In genomic region chr1:183553769-183554168, GRCh38 we compare ENCODE assay signal across 24 cellular contexts. TPM values are rescaled to one million over a fixed set of nuclear protein-coding genes. Genes with fewer than 3 reads are reported as not detected.
DNase-seq lines count a peak whose midpoint lies in the region; ATAC-seq and TF ChIP-seq lines count a peak whose summit lies in the region.
"Had no signal": no experiment of that assay in that cellular context is flagged by ENCODE, and none has a peak within 500 bp of the region (broad histone marks: within the 10 kb centered on the region; RNA-seq: fewer than 3 reads in every experiment).

No MANE protein-coding gene starts in this region.

- no peak for TF ChIP-seq EP300 in stomach (IDR thresholded peaks at IDR 0.05)

- no peak for DNase-seq in activated T-cell treated with anti-CD3 and anti-CD28 coated beads, Interleukin-2, amount 50 U/mL, for 24 hours
- DNase-seq in activated T-cell treated with anti-CD3 and anti-CD28 coated beads, Interleukin-2, amount 50 U/mL, for 72 hours = no peak
- DNase-seq in NCI-H226 (peak; percentile 34), endodermal cell (no peak), stomach (no peak)
- DNase-seq: activated CD4-positive, alpha-beta T cell treated with anti-CD3 and anti-CD28 coated beads, Interleukin-2, amount 50 U/mL, for 1 hour; activated CD8-positive, alpha-beta memory T cell treated with anti-CD3 and anti-CD28 coated beads, Interleukin-2, amount 50 U/mL, for 4 hours; amygdala; colonic mucosa; effector memory CD8-positive, alpha-beta T cell; hypothalamus; left ventricle myocardium superior; NCI-H1092 treated with DMSO at 0.1 percent for 48 hours; NCI-H1930; NCI-H526 treated with DMSO at 0.1 percent for 48 hours; RPMI8226; stimulated activated CD4-positive, alpha-beta T cell treated with anti-CD3 and anti-CD28 coated beads, Interleukin-15, amount 100 ng/mL, for 24 hours had no signal

- peak overlapping the region; percentile 2 for H3K27ac Mint-ChIP-seq in activated T-cell treated with anti-CD3 and anti-CD28 coated beads, Interleukin-2, amount 50 U/mL, for 24 hours
- no peak overlapping the region for H3K27ac Mint-ChIP-seq in activated T-cell treated with anti-CD3 and anti-CD28 coated beads, Interleukin-2, amount 50 U/mL, for 72 hours
- peak overlapping the region; percentile 79 for H3K27ac Mint-ChIP-seq in endodermal cell

- 54% methylated on average over 3 of the region's 3 CpGs; no CpG with 5 or more reads in 1 of the 2 experiments for WGBS in endodermal cell (ENCODE audit: insufficient coverage in 1 of 2, insufficient read length in 1 of 2), 2 experiments
- 77 to 90% (median 84%) methylated on average over 3 of the region's 3 CpGs for WGBS in stomach, 5 donors

- no peak overlapping the region for H3K9ac ChIP-seq in endodermal cell (ENCODE audit: extremely low read depth, low read length, poor library complexity, severe bottlenecking)

- no peak overlapping the region for H3K4me3 Mint-ChIP-seq in activated T-cell treated with anti-CD3 and anti-CD28 coated beads, Interleukin-2, amount 50 U/mL, for 24 hours
- no peak overlapping the region for H3K4me3 Mint-ChIP-seq in activated T-cell treated with anti-CD3 and anti-CD28 coated beads, Interleukin-2, amount 50 U/mL, for 72 hours
- H3K4me3 Mint-ChIP-seq in endodermal cell = peak overlapping the region; percentile 16
- H3K4me3 Mint-ChIP-seq: effector memory CD8-positive, alpha-beta T cell; neural crest cell had no signal

- no peak for TF ChIP-seq POLR2A in stomach (IDR thresholded peaks at IDR 0.05)

- H3K4me1 Mint-ChIP-seq in activated T-cell treated with anti-CD3 and anti-CD28 coated beads, Interleukin-2, amount 50 U/mL, for 24 hours (ENCODE audit: low read depth) = peaks cover 2% of the 10 kb centered on the region
- peaks cover 7% of the 10 kb centered on the region for H3K4me1 Mint-ChIP-seq in activated T-cell treated with anti-CD3 and anti-CD28 coated beads, Interleukin-2, amount 50 U/mL, for 72 hours (ENCODE audit: low read depth)
- peaks cover 41% of the 10 kb centered on the region for H3K4me1 Mint-ChIP-seq in endodermal cell
- H3K4me1 Mint-ChIP-seq: neural crest cell had no signal

- H3K27ac ChIP-seq in endodermal cell (ENCODE audit: low read depth, low read length) (no peak overlapping the region), neutrophil (peak overlapping the region; percentile 100), stomach (no peak overlapping the region)
- H3K27ac ChIP-seq: breast epithelium, colonic mucosa, esophagus muscularis mucosa, prostate gland had no signal

- peak overlapping the region; percentile 49 for H3K4me3 ChIP-seq in endodermal cell (ENCODE audit: low read length)
- H3K4me3 ChIP-seq in neutrophil (ENCODE audit: low read depth in 1 of 2, low read length in 1 of 2) = no peak overlapping the region
- H3K4me3 ChIP-seq in stomach = no peak overlapping the region
- H3K4me3 ChIP-seq: breast epithelium, colonic mucosa, esophagus muscularis mucosa, prostate gland had no signal

- H3K27me3 ChIP-seq in endodermal cell (ENCODE audit: control insufficient read depth, insufficient read depth, low read length, poor library complexity, severe bottlenecking) (no peaks in the 10 kb centered on the region), neutrophil (no peaks in the 10 kb centered on the region), stomach (no peaks in the 10 kb centered on the region)
- H3K27me3 ChIP-seq: breast epithelium, colonic mucosa, esophagus muscularis mucosa had no signal

- peaks cover 87% of the 10 kb centered on the region for H3K36me3 Mint-ChIP-seq in activated T-cell treated with anti-CD3 and anti-CD28 coated beads, Interleukin-2, amount 50 U/mL, for 24 hours (ENCODE audit: low read depth)
- peaks cover 6 to 16% of the 10 kb centered on the region in 2 donors for H3K36me3 Mint-ChIP-seq in activated T-cell treated with anti-CD3 and anti-CD28 coated beads, Interleukin-2, amount 50 U/mL, for 72 hours (ENCODE audit: insufficient read depth in 2 of 2)
- peaks cover 56% of the 10 kb centered on the region for H3K36me3 Mint-ChIP-seq in endodermal cell (ENCODE audit: low read depth)

- no peaks in the 10 kb centered on the region for H3K27me3 Mint-ChIP-seq in activated T-cell treated with anti-CD3 and anti-CD28 coated beads, Interleukin-2, amount 50 U/mL, for 24 hours
- no peaks in the 10 kb centered on the region for H3K27me3 Mint-ChIP-seq in activated T-cell treated with anti-CD3 and anti-CD28 coated beads, Interleukin-2, amount 50 U/mL, for 72 hours (ENCODE audit: low read depth)
- no peaks in the 10 kb centered on the region for H3K27me3 Mint-ChIP-seq in endodermal cell (ENCODE audit: insufficient read depth)
- H3K27me3 Mint-ChIP-seq: effector memory CD8-positive, alpha-beta T cell had no signal

- peaks cover 16% of the 10 kb centered on the region for H3K4me1 ChIP-seq in endodermal cell (ENCODE audit: control insufficient read depth, insufficient read depth, low read length)
- H3K4me1 ChIP-seq in neutrophil (ENCODE audit: control insufficient read depth in 1 of 2, insufficient read depth in 1 of 2, low read depth in 1 of 2, low read length in 1 of 2) = peaks cover 7 to 19% of the 10 kb centered on the region in 2 experiments
- no peaks in the 10 kb centered on the region for H3K4me1 ChIP-seq in stomach
- H3K4me1 ChIP-seq: breast epithelium, colonic mucosa, esophagus muscularis mucosa, prostate gland had no signal

- no peak for ATAC-seq in activated T-cell treated with anti-CD3 and anti-CD28 coated beads, Interleukin-2, amount 50 U/mL, for 72 hours (replicated peaks in 1 of 2)
- ATAC-seq in HG02588 (IDR thresholded peaks at IDR 0.05; ENCODE audit: unreplicated experiment) (no peak), HG03196 (IDR thresholded peaks at IDR 0.05; ENCODE audit: unreplicated experiment) (no peak)
- ATAC-seq: effector memory CD8-positive, alpha-beta T cell; left ventricle myocardium superior had no signal

- H3K36me3 ChIP-seq in endodermal cell (ENCODE audit: control insufficient read depth, insufficient read depth, low read length) = peaks cover 77% of the 10 kb centered on the region
- peaks cover 99% of the 10 kb centered on the region for H3K36me3 ChIP-seq in neutrophil
- H3K36me3 ChIP-seq in stomach = peaks cover 34 to 95% (median 69%) of the 10 kb centered on the region in 4 donors
- H3K36me3 ChIP-seq: breast epithelium, colonic mucosa, prostate gland had no signal

- H3K9me3 Mint-ChIP-seq in activated T-cell treated with anti-CD3 and anti-CD28 coated beads, Interleukin-2, amount 50 U/mL, for 24 hours = no peaks in the 10 kb centered on the region
- H3K9me3 Mint-ChIP-seq in activated T-cell treated with anti-CD3 and anti-CD28 coated beads, Interleukin-2, amount 50 U/mL, for 72 hours = no peaks in the 10 kb centered on the region
- H3K9me3 Mint-ChIP-seq in endodermal cell = no peaks in the 10 kb centered on the region
- H3K9me3 Mint-ChIP-seq: effector memory CD8-positive, alpha-beta T cell; neural crest cell had no signal

- intact Hi-C loops in stomach (cut with DNase I; ENCODE audit: low total_unique reads) = no loop called here

- TF ChIP-seq CTCF in endodermal cell (conservative IDR thresholded peaks at IDR 0.05) (no peak), neutrophil (IDR thresholded peaks at IDR 0.05) (no peak), stomach (IDR thresholded peaks at IDR 0.05) (no peak)

- H3K9me3 ChIP-seq in endodermal cell (ENCODE audit: control insufficient read depth, low read length) (no peaks in the 10 kb centered on the region), neutrophil (peaks cover 7% of the 10 kb centered on the region), stomach (no peaks in the 10 kb centered on the region)
- H3K9me3 ChIP-seq: breast epithelium, colonic mucosa, esophagus muscularis mucosa, prostate gland had no signal

RNA-seq across cellular contexts. Expression of gene NCF2, which starts 36.5 kb away (rescaled TPM):
- 10 to 100 TPM; 22.6 to 29.5 TPM for total RNA-seq in activated T-cell treated with anti-CD3 and anti-CD28 coated beads, Interleukin-2, amount 50 U/mL, for 72 hours
- total RNA-seq in endodermal cell = under 1 TPM in 1 of 2 donors, not detected in 1; 0.55 TPM
- not detected for polyA plus RNA-seq in endodermal cell (2013, experiment 1 of 2)
- not detected for polyA plus RNA-seq in endodermal cell (2013, experiment 2 of 2)
- 10 to 100 TPM in 1 of 5 donors, 1 to 10 TPM in 3, under 1 TPM in 1; 0.29 to 30.4 (median 6.4) TPM for total RNA-seq in stomach
- polyA plus RNA-seq in stomach = 1 to 10 TPM; 3.1 to 10.0 (median 6.0) TPM
- total RNA-seq: neural crest cell had no signal
